1 cellular context compared by ENCODE assay signal in genomic region chr18:8507881-8508280, GRCh38.
TF ChIP-seq lines count a peak whose summit lies in the region.

No MANE protein-coding gene starts in this region.

TF ChIP-seq in IMR-90, 13 proteins besides CTCF, POLR2A, EP300 and RAD21 (continued from another document):
- TF ChIP-seq USF2 (IDR thresholded peaks at IDR 0.05; ENCODE audit: low read depth, low read length) = no peak
- no peak for TF ChIP-seq CEBPB (IDR thresholded peaks at IDR 0.05; ENCODE audit: low read depth, low read length)
